In the genomic region with DNA sequence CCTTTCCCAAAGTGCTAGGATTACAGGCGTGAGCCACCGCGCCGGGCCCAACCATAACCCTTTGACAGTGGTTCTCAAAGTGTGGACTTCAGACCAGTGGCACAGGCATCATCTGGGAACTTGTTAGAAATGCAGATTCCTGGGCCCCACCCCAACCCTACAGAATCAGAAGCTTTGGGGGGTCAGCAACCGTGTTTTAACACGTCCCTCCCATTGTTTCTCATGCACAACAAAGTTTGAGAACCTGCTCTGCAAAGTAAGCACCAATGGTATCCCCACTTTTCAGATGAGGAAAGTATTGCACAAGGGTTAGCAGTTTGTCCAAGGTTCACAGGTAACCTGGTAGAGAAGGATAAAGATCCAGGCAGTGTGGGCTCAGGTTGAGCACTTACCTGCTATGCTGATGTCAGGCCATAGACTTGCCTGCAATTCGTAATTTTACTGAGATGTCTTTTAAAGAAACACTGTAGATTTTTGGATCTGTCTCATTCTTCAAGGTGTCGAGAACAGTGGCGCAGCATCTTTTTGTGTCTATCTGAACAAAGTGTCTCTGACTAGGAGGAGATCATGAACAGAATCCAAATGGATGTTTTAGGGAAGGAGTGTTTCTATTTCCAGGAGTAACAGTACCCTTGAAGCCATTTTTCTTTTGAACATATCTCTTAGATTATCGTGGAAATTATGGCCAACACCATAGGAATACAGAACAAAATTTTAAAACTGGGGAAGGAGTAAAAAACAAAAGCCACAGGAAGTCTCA, we compare ENCODE assay signal across 10 cellular contexts. TPM values are rescaled to one million over a fixed set of nuclear protein-coding genes. Genes with fewer than 3 reads are reported as not detected.
DNase-seq lines count a peak whose midpoint lies in the region; ATAC-seq and TF ChIP-seq lines count a peak whose summit lies in the region.
"Had no signal": no experiment of that assay in that cellular context is flagged by ENCODE, and none has a peak within 500 bp of the region (broad histone marks: within the 10 kb centered on the region; RNA-seq: fewer than 3 reads in every experiment).

No MANE protein-coding gene starts in this region.

- H3K9me3 ChIP-seq in mesodermal cell (ENCODE audit: control insufficient read depth, low read length) = no peaks in the 10 kb centered on the region
- H3K9me3 ChIP-seq in thyroid gland = no peaks in the 10 kb centered on the region

- H3K4me1 Mint-ChIP-seq in chondrocyte (ENCODE audit: low read depth) = peaks cover 64% of the 10 kb centered on the region
- peaks cover 6% of the 10 kb centered on the region for H3K4me1 Mint-ChIP-seq in activated T-cell treated with anti-CD3 and anti-CD28 coated beads, Interleukin-2, amount 50 U/mL, for 4 hours (ENCODE audit: low read depth)

- ATAC-seq in HG03108 (IDR thresholded peaks at IDR 0.05; ENCODE audit: unreplicated experiment) (no peak), HG03135 (IDR thresholded peaks at IDR 0.05; ENCODE audit: unreplicated experiment) (no peak)
- ATAC-seq in activated T-cell treated with anti-CD3 and anti-CD28 coated beads, Interleukin-2, amount 50 U/mL, for 4 hours = no peak

- DNase-seq in NCI-H69 (lab: John Stamatoyannopoulos, UW) (peak; percentile 35), chondrocyte (ENCODE audit: low spot score) (no peak), thyroid gland (no peak)
- DNase-seq in activated T-cell treated with anti-CD3 and anti-CD28 coated beads, Interleukin-2, amount 50 U/mL, for 4 hours = no peak
- DNase-seq: DMS79, erythroblast, NCI-H1436 had no signal

- H3K36me3 Mint-ChIP-seq in chondrocyte (ENCODE audit: low read depth) = peaks cover 5% of the 10 kb centered on the region
- H3K36me3 Mint-ChIP-seq in activated T-cell treated with anti-CD3 and anti-CD28 coated beads, Interleukin-2, amount 50 U/mL, for 4 hours (ENCODE audit: insufficient read depth) = no peaks in the 10 kb centered on the region

- H3K27ac ChIP-seq in mesodermal cell (ENCODE audit: low read depth, low read length, severe bottlenecking) (peak overlapping the region; percentile 30), thyroid gland (peak overlapping the region; percentile 20 to 76 (median 36))

- peak overlapping the region; percentile 96 for H3K27ac Mint-ChIP-seq in chondrocyte (ENCODE audit: unreplicated experiment)

- H3K27me3 ChIP-seq in thyroid gland = no peaks in the 10 kb centered on the region

- peak overlapping the region; percentile 83 for H3K4me3 Mint-ChIP-seq in chondrocyte (ENCODE audit: unreplicated experiment)
- H3K4me3 Mint-ChIP-seq in activated T-cell treated with anti-CD3 and anti-CD28 coated beads, Interleukin-2, amount 50 U/mL, for 4 hours = no peak overlapping the region

- H3K4me1 ChIP-seq in mesodermal cell (ENCODE audit: control insufficient read depth, insufficient read depth, low read length, poor library complexity, severe bottlenecking) (peaks cover 35% of the 10 kb centered on the region), thyroid gland (peaks cover 9 to 46% of the 10 kb centered on the region in 2 donors)

- no peaks in the 10 kb centered on the region for H3K36me3 ChIP-seq in mesodermal cell (ENCODE audit: control insufficient read depth, insufficient read depth, low read length)
- no peaks in the 10 kb centered on the region for H3K36me3 ChIP-seq in thyroid gland

- no peak for TF ChIP-seq CTCF in chondrocyte (IDR thresholded peaks at IDR 0.05)
- no peak for TF ChIP-seq CTCF in thyroid gland (IDR thresholded peaks at IDR 0.05)

- intact Hi-C loops in thyroid gland (cut with DNase I) = no loop called here

- H3K27me3 Mint-ChIP-seq in chondrocyte (ENCODE audit: low read depth) = no peaks in the 10 kb centered on the region
- H3K27me3 Mint-ChIP-seq in activated T-cell treated with anti-CD3 and anti-CD28 coated beads, Interleukin-2, amount 50 U/mL, for 4 hours (ENCODE audit: low read depth) = peaks cover 76% of the 10 kb centered on the region

- 92 to 93% methylated on average over 7 to 9 of the region's 10 CpGs for WGBS in mesodermal cell (ENCODE audit: insufficient coverage in 2 of 2), 2 experiments
- WGBS in thyroid gland, 2 donors = 78 to 82% methylated on average over 10 of the region's 10 CpGs

- H3K4me3 ChIP-seq in mesodermal cell (ENCODE audit: extremely low read depth, insufficient read depth, low read length, poor library complexity, severe bottlenecking) (no peak overlapping the region), thyroid gland (replicated peaks in 1 of 3) (no peak overlapping the region)

- no peak for TF ChIP-seq POLR2A in thyroid gland (IDR thresholded peaks at IDR 0.05)

- H3K9me3 Mint-ChIP-seq in chondrocyte (ENCODE audit: low read depth) = no peaks in the 10 kb centered on the region
- no peaks in the 10 kb centered on the region for H3K9me3 Mint-ChIP-seq in activated T-cell treated with anti-CD3 and anti-CD28 coated beads, Interleukin-2, amount 50 U/mL, for 4 hours

RNA-seq across cellular contexts. Expression of a gene that starts 2.5 kb away (rescaled TPM):
- total RNA-seq in chondrocyte = 93.0 to 140 TPM (median 99.3 TPM) in 3 replicates
- 14.1 TPM for polyA plus RNA-seq in mesodermal cell (2013, experiment 1 of 2)
- 10.9 TPM for polyA plus RNA-seq in mesodermal cell (2013, experiment 2 of 2)
- 10 to 100 TPM; 16.2 to 23.6 (median 19.6) TPM for total RNA-seq in thyroid gland
- not detected for total RNA-seq in activated T-cell treated with anti-CD3 and anti-CD28 coated beads, Interleukin-2, amount 50 U/mL, for 4 hours

RNA-seq across cellular contexts. Expression of a gene that starts 42.1 kb away (rescaled TPM):
- total RNA-seq in chondrocyte (14.8 to 27.5 TPM (median 16.5 TPM) in 3 replicates), thyroid gland (10 to 100 TPM; 17.7 to 33.7 (median 26.3) TPM)
- polyA plus RNA-seq in mesodermal cell (2013, experiment 1 of 2) = 15.7 TPM
- polyA plus RNA-seq in mesodermal cell (2013, experiment 2 of 2) = 15.6 TPM
- total RNA-seq in activated T-cell treated with anti-CD3 and anti-CD28 coated beads, Interleukin-2, amount 50 U/mL, for 4 hours = 10 to 100 TPM; 39.2 to 52.1 (median 44.4) TPM

Comparison
In these comparisons a context has a peak if more than half of its experiments do, and no peak if none do; other contexts are left out.
1. RNA of a gene that starts 2.5 kb away (total RNA-seq): 93.0 to 140 TPM in chondrocyte and 16.2 to 23.6 TPM in thyroid gland; not detected in activated T-cell treated with anti-CD3 and anti-CD28 coated beads, Interleukin-2, amount 50 U/mL, for 4 hours; every median in the first group is over 10 times any median in the second.